In genomic region chr7:143901710-143902587, GRCh38 we compare ENCODE assay signal across 8 cellular contexts. TPM values are rescaled to one million over a fixed set of nuclear protein-coding genes. Genes with fewer than 3 reads are reported as not detected.
A peak's percentile ranks its signal among the peaks of the same experiment; 100 is the strongest.
DNase-seq lines count a peak whose midpoint lies in the region; ATAC-seq and TF ChIP-seq lines count a peak whose summit lies in the region.

TSS of gene TCAF1 (minus strand) at chr7:143902176. CDS start at chr7:143876608, 25,568 bp downstream.

- H3K36me3 ChIP-seq in OCI-LY7 (ENCODE audit: insufficient read depth, low read length) = no peaks in the 10 kb centered on the region

- intact Hi-C loops in OCI-LY7 (cut with micrococcal nuclease; ENCODE audit: unreplicated experiment) = no loop called here

- TF ChIP-seq CTCF in OCI-LY7 (conservative IDR thresholded peaks at IDR 0.05; ENCODE audit: low read length) (peak; percentile 60), epithelial cell of esophagus (IDR thresholded peaks at IDR 0.05; ENCODE audit: insufficient read depth, low read depth, low read length, missing control alignments) (peak; percentile 41)

- CTCF ChIA-PET in OCI-LY7 (lab: Charles Lee; ENCODE audit: unreplicated experiment) = no interaction called here

- peak; percentile 95 for ATAC-seq in GM21515 (IDR thresholded peaks at IDR 0.05; ENCODE audit: unreplicated experiment)

- H3K27ac ChIP-seq in OCI-LY7 (ENCODE audit: low read depth, low read length, poor library complexity, severe bottlenecking) = no peak within 1 kb of the TSS

- no peaks in the 10 kb centered on the region for H3K9me2 ChIP-seq in OCI-LY7 (ENCODE audit: insufficient read depth, low read length)

- no peaks in the 10 kb centered on the region for H3K4me1 ChIP-seq in OCI-LY7 (ENCODE audit: insufficient read depth, low read length, poor library complexity, severe bottlenecking)

- peak; percentile 81 for DNase-seq in DMS114 treated with DMSO at 0.1 percent for 48 hours (lab: John Stamatoyannopoulos, UW; ENCODE audit: unreplicated experiment)
- peak; percentile 93 for DNase-seq in HuH-7 (ENCODE audit: low spot score)
- DNase-seq in OCI-LY7 (ENCODE audit: low spot score) = peak; percentile 78
- DNase-seq in activated T-cell treated with anti-CD3 and anti-CD28 coated beads for 4 hours = peak; percentile 90
- DNase-seq in epithelial cell of esophagus (ENCODE audit: low read depth) = peak; percentile 96
- DNase-seq in mucosa of gallbladder (ENCODE audit: low spot score) = peak; percentile 96
- peak; percentile 74 to 81 for DNase-seq in stimulated activated CD8-positive, alpha-beta memory T cell treated with anti-CD3 and anti-CD28 coated beads, Interleukin-4, amount 100 ng/mL, for 4 hours (ENCODE audit: low read depth in 2 of 2, low spot score in 1 of 2)

- no peaks in the 10 kb centered on the region for H3K9me3 ChIP-seq in OCI-LY7 (ENCODE audit: low read length)

- peak within 1 kb of the TSS; percentile 71 for H3K4me2 ChIP-seq in OCI-LY7 (ENCODE audit: low read length)

- peak within 1 kb of the TSS; percentile 69 for H3K4me3 ChIP-seq in OCI-LY7 (ENCODE audit: low read depth, low read length, poor library complexity, severe bottlenecking)
- peak within 1 kb of the TSS; percentile 87 for H3K4me3 ChIP-seq in epithelial cell of esophagus (ENCODE audit: low read length)

- POLR2A ChIA-PET in OCI-LY7 (lab: Charles Lee) = interaction anchor here (0.5 to 1.4 kb wide), 6 partner anchors 9 to 486 kb away, joined by 3 to 5 read pairs (median 4); no protein-coding TSS in a partner anchor

- no TSS peak for BruUV-seq in OCI-LY7 (replicated peaks; lab: Mats Ljungman, UMichigan)

- H3K79me2 ChIP-seq in OCI-LY7 (ENCODE audit: insufficient read depth, low read depth, low read length) = no peaks in the 10 kb centered on the region

- H2AFZ ChIP-seq in OCI-LY7 (ENCODE audit: low read length) = peak within 1 kb of the TSS; percentile 82

- H4K20me1 ChIP-seq in OCI-LY7 (ENCODE audit: insufficient read depth, low read length) = no peaks in the 10 kb centered on the region

RNA-seq across cellular contexts. Expression of gene TCAF1, which starts in this region (rescaled TPM):
- total RNA-seq in OCI-LY7 (2014; rRNA removed; shearing (Covaris generic)) = 1.9 and 3.3 TPM in 2 replicates
- total RNA-seq in OCI-LY7 (2022) = 5.5 and 7.0 TPM in 2 replicates
- total RNA-seq in mucosa of gallbladder = 64.5 TPM
